In the genomic region with DNA sequence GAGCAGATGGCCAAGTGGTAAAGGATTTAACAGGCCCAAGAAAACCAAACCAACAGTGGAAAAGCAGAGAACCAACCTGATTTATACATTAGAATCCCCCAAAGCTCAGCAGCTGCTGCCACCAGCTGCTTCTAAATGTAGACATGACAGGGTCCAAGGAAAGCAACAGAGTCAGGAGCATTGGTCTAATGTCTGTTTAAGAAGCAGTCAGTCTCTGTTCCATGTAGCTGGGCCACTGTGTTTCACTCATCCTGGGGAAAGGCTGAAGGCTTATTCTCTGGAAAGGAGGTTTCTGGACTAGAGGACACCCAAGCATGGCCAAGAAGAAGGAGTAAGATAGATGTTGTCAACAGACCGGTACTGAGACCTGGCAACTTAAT, we compare ENCODE assay signal across 1 cellular context.
TF ChIP-seq lines count a peak whose summit lies in the region.

No MANE protein-coding gene starts in this region.

TF ChIP-seq in IMR-90, 13 proteins besides CTCF, POLR2A, EP300 and RAD21 (continued from another document):
- TF ChIP-seq, protein P1, sequence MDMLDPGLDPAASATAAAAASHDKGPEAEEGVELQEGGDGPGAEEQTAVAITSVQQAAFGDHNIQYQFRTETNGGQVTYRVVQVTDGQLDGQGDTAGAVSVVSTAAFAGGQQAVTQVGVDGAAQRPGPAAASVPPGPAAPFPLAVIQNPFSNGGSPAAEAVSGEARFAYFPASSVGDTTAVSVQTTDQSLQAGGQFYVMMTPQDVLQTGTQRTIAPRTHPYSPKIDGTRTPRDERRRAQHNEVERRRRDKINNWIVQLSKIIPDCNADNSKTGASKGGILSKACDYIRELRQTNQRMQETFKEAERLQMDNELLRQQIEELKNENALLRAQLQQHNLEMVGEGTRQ (IDR thresholded peaks at IDR 0.05; ENCODE audit: low read depth, low read length) = no peak
- TF ChIP-seq MAFK (IDR thresholded peaks at IDR 0.05; ENCODE audit: low read depth, low read length) (no peak), NFE2L2 (IDR thresholded peaks at IDR 0.05; ENCODE audit: low read depth, low read length) (no peak), CHD1 (IDR thresholded peaks at IDR 0.05; ENCODE audit: low read depth, low read length) (no peak), RCOR1 (IDR thresholded peaks at IDR 0.05; ENCODE audit: insufficient replicate concordance, low read length) (no peak), BHLHE40 (IDR thresholded peaks at IDR 0.05; ENCODE audit: low read depth, low read length) (no peak), MAZ (IDR thresholded peaks at IDR 0.05; ENCODE audit: borderline replicate concordance, low read depth, low read length) (no peak), SMC3 (IDR thresholded peaks at IDR 0.05; ENCODE audit: low read depth, low read length) (no peak), MXI1 (IDR thresholded peaks at IDR 0.05; ENCODE audit: borderline replicate concordance, low read depth, low read length) (no peak)
